8 cellular contexts compared by ENCODE assay signal in genomic region chr20:51752343-51752951, GRCh38. TPM values are rescaled to one million over a fixed set of nuclear protein-coding genes. Genes with fewer than 3 reads are reported as not detected.
DNase-seq lines count a peak whose midpoint lies in the region; ATAC-seq and TF ChIP-seq lines count a peak whose summit lies in the region.

No MANE protein-coding gene starts in this region.

- no peaks in the 10 kb centered on the region for H3K36me3 ChIP-seq in GM23338 (ENCODE audit: insufficient read depth)
- no peaks in the 10 kb centered on the region for H3K36me3 ChIP-seq in stomach

- no peak overlapping the region for H3K4me3 Mint-ChIP-seq in GM23338

- 23 to 34% (median 25%) methylated on average over 9 of the region's 9 CpGs for WGBS in stomach, 5 donors

- peak overlapping the region; percentile 78; the same call in 1 of the 2 replicates for H3K27ac ChIP-seq in GM23338 (ENCODE audit: low read depth)
- H3K27ac ChIP-seq in stomach, result peak overlapping the region; percentile 67 to 87 (median 83)

- no peak overlapping the region for H3K4me2 ChIP-seq in GM23338

- peaks cover 4% of the 10 kb centered on the region; the same call in 2 of the 3 replicates for H3K4me1 Mint-ChIP-seq in GM23338

- TF ChIP-seq EP300 in stomach (IDR thresholded peaks at IDR 0.05), result no peak

- H3K36me3 Mint-ChIP-seq in GM23338 (ENCODE audit: low read depth), result no peaks in the 10 kb centered on the region

- no peaks in the 10 kb centered on the region for H3K9me3 ChIP-seq in stomach

- no peak overlapping the region for H2AFZ ChIP-seq in GM23338

- H3K4me3 ChIP-seq in GM23338, result no peak overlapping the region
- no peak overlapping the region for H3K4me3 ChIP-seq in stomach

- H3K27me3 ChIP-seq in GM23338 (ENCODE audit: insufficient read depth) (no peaks in the 10 kb centered on the region), stomach (no peaks in the 10 kb centered on the region)

- H3K4me1 ChIP-seq in GM23338 (ENCODE audit: insufficient read depth), result no peaks in the 10 kb centered on the region; the same call in 1 of the 2 replicates
- peaks cover 28 to 64% (median 49%) of the 10 kb centered on the region in 4 donors for H3K4me1 ChIP-seq in stomach

- intact Hi-C loops in stomach (cut with DNase I; ENCODE audit: low total_unique reads), result no loop called here

- no peaks in the 10 kb centered on the region for H3F3A ChIP-seq in GM23338 (replicated peaks; ENCODE audit: low read depth)

- H3K9me3 Mint-ChIP-seq in GM23338, result no peaks in the 10 kb centered on the region

- no peaks in the 10 kb centered on the region for H3K27me3 Mint-ChIP-seq in GM23338 (ENCODE audit: insufficient read depth, low read depth, poor library complexity)

- H3K9me2 ChIP-seq in GM23338 (ENCODE audit: insufficient read depth), result no peaks in the 10 kb centered on the region

- H4K20me1 ChIP-seq in GM23338 (replicated peaks; ENCODE audit: insufficient read depth), result no peaks in the 10 kb centered on the region; the same call in 1 of the 2 replicates

- DNase-seq in GM23338 (ENCODE audit: low spot score) (no peak), amniotic epithelial cell (ENCODE audit: low read depth) (peak; percentile 72), glomerular visceral epithelial cell (ENCODE audit: extremely low spot score) (peak; percentile 69), stomach (no peak), NCI-H1092 treated with DMSO at 0.1 percent for 48 hours (lab: John Stamatoyannopoulos, UW) (no peak)

- H3K79me2 ChIP-seq in GM23338 (replicated peaks; ENCODE audit: insufficient read depth), result no peaks in the 10 kb centered on the region

- no peak for TF ChIP-seq CTCF in GM23338 (conservative IDR thresholded peaks at IDR 0.05; ENCODE audit: low read depth in 2 of 2)
- no peak for TF ChIP-seq CTCF in stomach (IDR thresholded peaks at IDR 0.05)

- H3K27ac Mint-ChIP-seq in GM23338, result no peak overlapping the region; the same call in 1 of the 2 replicates

- ATAC-seq in GM23338 (no peak), HG02852 (IDR thresholded peaks at IDR 0.05; ENCODE audit: unreplicated experiment) (no peak), HG03521 (IDR thresholded peaks at IDR 0.05; ENCODE audit: unreplicated experiment) (no peak), GM19467 (IDR thresholded peaks at IDR 0.05; ENCODE audit: unreplicated experiment) (no peak)

- no peak for TF ChIP-seq POLR2A in stomach (IDR thresholded peaks at IDR 0.05)

TF ChIP-seq in GM23338, 12 proteins besides CTCF, POLR2A, EP300 and RAD21:
- no peak for TF ChIP-seq POLR2AphosphoS5 (IDR thresholded peaks at IDR 0.05; ENCODE audit: low read depth)
- no peak for TF ChIP-seq EZH2 (IDR thresholded peaks at IDR 0.05; ENCODE audit: low read depth, unreplicated experiment)
- TF ChIP-seq ZNF331 (CRISPR knock-in tag; IDR thresholded peaks at IDR 0.05; ENCODE audit: low read depth), result no peak
- TF ChIP-seq STAT1 (IDR thresholded peaks at IDR 0.05; ENCODE audit: unreplicated experiment), result no peak
- TF ChIP-seq ZNF462 (CRISPR knock-in tag; IDR thresholded peaks at IDR 0.05), result no peak
- TF ChIP-seq ZNF114 (CRISPR knock-in tag; IDR thresholded peaks at IDR 0.05), result no peak

RNA-seq across cellular contexts. Expression of gene ATP9A, which starts 15.7 kb away (rescaled TPM):
- 4.3 and 5.9 TPM in 2 replicates for total RNA-seq in GM23338 (2014; rRNA removed; shearing (Covaris generic))
- polyA plus RNA-seq in GM23338 (2016; fragmentation: Nextera tagmentation; extraction: Ambion mirVana) (0.68 and 0.94 TPM in 2 replicates), stomach (1 to 10 TPM; 3.2 to 5.5 (median 5.2) TPM)
- total RNA-seq in stomach, result 10 to 100 TPM; 10.7 to 58.9 (median 32.7) TPM

RNA-seq across cellular contexts. Expression of gene SALL4, which starts 49.9 kb away (rescaled TPM):
- total RNA-seq in GM23338 (2014; rRNA removed; shearing (Covaris generic)), result 218 and 227 TPM in 2 replicates
- polyA plus RNA-seq in GM23338 (2016; fragmentation: Nextera tagmentation; extraction: Ambion mirVana), result 122 and 123 TPM in 2 replicates
- total RNA-seq in stomach, result 1 to 10 TPM in 2 of 5 donors, under 1 TPM in 1, not detected in 2; under 0.01 to 2.8 (median 1.2) TPM
- under 1 TPM in 1 of 3 donors, not detected in 2; 0.23 TPM for polyA plus RNA-seq in stomach

Comparison
In these comparisons a context has a peak if more than half of its experiments do, and no peak if none do; other contexts are left out.
1. DNase-seq: peak in amniotic epithelial cell (single experiment) and glomerular visceral epithelial cell (single experiment); none in GM23338 (single experiment), stomach (single experiment) and NCI-H1092 treated with DMSO at 0.1 percent for 48 hours (single experiment).
2. RNA of gene SALL4, which starts 49.9 kb away (total RNA-seq): 218 to 227 TPM in GM23338; under 0.01 to 2.8 TPM in stomach; every median in the first group is over 10 times any median in the second.